ENCODE assay signal across 8 cellular contexts in the genomic region with DNA sequence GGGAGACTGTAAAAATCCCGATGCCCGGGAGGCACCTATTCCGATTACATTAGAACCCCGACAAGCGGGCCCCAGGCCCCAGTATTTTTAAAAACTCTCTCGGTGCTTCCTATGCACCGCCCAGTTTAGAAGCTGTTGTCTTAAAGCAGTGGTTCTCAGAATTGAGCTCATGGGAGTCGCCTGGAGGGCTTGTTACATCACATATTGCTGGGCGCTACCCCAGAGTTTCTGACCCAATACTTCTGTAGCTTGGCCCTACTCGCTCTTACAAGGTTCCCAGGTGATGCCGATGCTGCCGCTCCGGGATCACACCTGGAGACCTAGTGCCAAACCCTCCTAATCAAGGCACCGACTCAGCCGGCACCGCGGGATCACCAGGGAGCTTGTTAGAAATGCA. TPM values are rescaled to one million over a fixed set of nuclear protein-coding genes. Genes with fewer than 3 reads are reported as not detected.
DNase-seq lines count a peak whose midpoint lies in the region; ATAC-seq and TF ChIP-seq lines count a peak whose summit lies in the region.

No MANE protein-coding gene starts in this region.

- H2BK12ac ChIP-seq in trophoblast cell (ENCODE audit: low read length) = no peak overlapping the region

- no peak overlapping the region for H3K4ac ChIP-seq in trophoblast cell (ENCODE audit: low read depth, low read length)

- H2AFZ ChIP-seq in trophoblast cell (ENCODE audit: insufficient read depth, low read length, poor library complexity) = no peak overlapping the region

- H3K79me1 ChIP-seq in trophoblast cell (ENCODE audit: low read length) = peaks cover 7% of the 10 kb centered on the region

- no peak overlapping the region for H3K9ac ChIP-seq in HUES64 (ENCODE audit: low read depth, low read length)
- no peak overlapping the region for H3K9ac ChIP-seq in trophoblast cell (ENCODE audit: low read length)

- no peak overlapping the region for H3K23ac ChIP-seq in trophoblast cell (ENCODE audit: low read length)

- H3K9me3 ChIP-seq in BE2C = no peaks in the 10 kb centered on the region
- peaks cover 25% of the 10 kb centered on the region for H3K9me3 ChIP-seq in HUES64 (ENCODE audit: insufficient read depth, low read depth, low read length)
- H3K9me3 ChIP-seq in trophoblast cell (ENCODE audit: insufficient read depth, low read depth, low read length) = peaks cover 15% of the 10 kb centered on the region

- H3K9me3 Mint-ChIP-seq in endothelial cell (ENCODE audit: unreplicated experiment) = peaks cover 9% of the 10 kb centered on the region

- H4K91ac ChIP-seq in trophoblast cell (ENCODE audit: low read depth, low read length) = no peak overlapping the region

- H3K27me3 ChIP-seq in BE2C (no peaks in the 10 kb centered on the region), HUES64 (ENCODE audit: insufficient read depth, low read length) (peaks cover 45% of the 10 kb centered on the region), trophoblast cell (ENCODE audit: insufficient read depth, low read length) (peaks cover 6% of the 10 kb centered on the region)

- peak overlapping the region; percentile 73 for H3K4me2 ChIP-seq in trophoblast cell (ENCODE audit: low read length)

- no peak overlapping the region for H3K18ac ChIP-seq in trophoblast cell (ENCODE audit: low read length)

- no peak for TF ChIP-seq CTCF in BE2C (IDR thresholded peaks at IDR 0.05; ENCODE audit: low read depth, low read length)
- peak; percentile 40 for TF ChIP-seq CTCF in endothelial cell (IDR thresholded peaks at IDR 0.05; ENCODE audit: unreplicated experiment)

- H3K4me1 ChIP-seq in BE2C (peaks cover 29% of the 10 kb centered on the region), HUES64 (ENCODE audit: insufficient read depth, low read length) (peaks cover 13% of the 10 kb centered on the region), trophoblast cell (ENCODE audit: control insufficient read depth in 1 of 2, insufficient read depth in 2 of 2, low read length in 2 of 2) (peaks cover 17 to 19% of the 10 kb centered on the region in 2 experiments)

- H3K27ac ChIP-seq in HUES64 (ENCODE audit: low read depth, low read length) = no peak overlapping the region
- no peak overlapping the region for H3K27ac ChIP-seq in trophoblast cell (ENCODE audit: low read depth, low read length)

- no peaks in the 10 kb centered on the region for H3K79me2 ChIP-seq in trophoblast cell (ENCODE audit: control insufficient read depth, insufficient read depth, low read length, poor library complexity)

- no peak overlapping the region for H2BK5ac ChIP-seq in trophoblast cell (ENCODE audit: low read depth, low read length, poor library complexity)

- H3K27ac Mint-ChIP-seq in endothelial cell (ENCODE audit: unreplicated experiment) = no peak overlapping the region

- peaks cover 15% of the 10 kb centered on the region for H3K27me3 Mint-ChIP-seq in endothelial cell (ENCODE audit: unreplicated experiment)

- 19% methylated on average over 17 of the region's 17 CpGs for WGBS in HUES64
- WGBS in trophoblast cell (ENCODE audit: extremely low coverage, insufficient coverage, insufficient read length) = no CpG with 5 or more reads among the region's 17 CpGs

- H3K4me3 ChIP-seq in BE2C (ENCODE audit: low read depth, low read length) (peak overlapping the region; percentile 54), HUES64 (ENCODE audit: low read length) (peak overlapping the region; percentile 52), trophoblast cell (ENCODE audit: low read depth, low read length) (no peak overlapping the region)

- no peak overlapping the region for H3K14ac ChIP-seq in trophoblast cell (ENCODE audit: low read length)

- DNase-seq in BE2C (no peak), endothelial cell (ENCODE audit: low spot score) (no peak), trophoblast cell (no peak), pons (ENCODE audit: low spot score) (no peak), COLO668 (lab: John Stamatoyannopoulos, UW; ENCODE audit: unreplicated experiment) (no peak)
- no peak for DNase-seq in activated CD4-positive, alpha-beta T cell treated with anti-CD3 and anti-CD28 coated beads, Interleukin-2, amount 50 U/mL, for 1 hour

- peak; percentile 25 for ATAC-seq in GM21390 (IDR thresholded peaks at IDR 0.05; ENCODE audit: unreplicated experiment)

- no peak overlapping the region for H3K4me3 Mint-ChIP-seq in endothelial cell (ENCODE audit: unreplicated experiment)

- peaks cover 33% of the 10 kb centered on the region for H3K4me1 Mint-ChIP-seq in endothelial cell (ENCODE audit: unreplicated experiment)

- no peak overlapping the region for H4K8ac ChIP-seq in trophoblast cell (ENCODE audit: low read depth, low read length)

- H2AK5ac ChIP-seq in trophoblast cell (ENCODE audit: low read length) = no peak overlapping the region

- no peak overlapping the region for H2BK120ac ChIP-seq in trophoblast cell (ENCODE audit: insufficient read depth, low read length, poor library complexity)

- no peak overlapping the region for H4K12ac ChIP-seq in trophoblast cell (ENCODE audit: low read depth, low read length)

- no peaks in the 10 kb centered on the region for H3K36me3 ChIP-seq in BE2C
- no peaks in the 10 kb centered on the region for H3K36me3 ChIP-seq in HUES64 (ENCODE audit: insufficient read depth, low read length)
- H3K36me3 ChIP-seq in trophoblast cell (ENCODE audit: control insufficient read depth in 1 of 2, insufficient read depth in 2 of 2, low read length in 2 of 2) = no peaks in the 10 kb centered on the region

- H3K36me3 Mint-ChIP-seq in endothelial cell (ENCODE audit: low read depth, unreplicated experiment) = peaks cover 18% of the 10 kb centered on the region

RNA-seq across cellular contexts. Expression of a gene that starts 35.2 kb away (rescaled TPM):
- not detected for polyA plus RNA-seq in BE2C (2012; ENCODE audit: insufficient read depth, insufficient read length, low read depth)
- polyA plus RNA-seq in HUES64 (2013, experiment 1 of 2) = not detected
- not detected for polyA plus RNA-seq in HUES64 (2013, experiment 2 of 2)
- total RNA-seq in endothelial cell (ENCODE audit: unreplicated experiment) = not detected
- polyA plus RNA-seq in trophoblast cell (2013) = 0.01 TPM in 2 replicates

RNA-seq across cellular contexts. Expression of a gene that starts 53.6 kb away (rescaled TPM):
- polyA plus RNA-seq in BE2C (2012; ENCODE audit: insufficient read depth, insufficient read length, low read depth) = not detected
- polyA plus RNA-seq in HUES64 (2013, experiment 1 of 2) = 0.15 TPM
- 0.13 TPM for polyA plus RNA-seq in HUES64 (2013, experiment 2 of 2)
- not detected for total RNA-seq in endothelial cell (ENCODE audit: unreplicated experiment)
- polyA plus RNA-seq in trophoblast cell (2013) = 2.4 and 2.6 TPM in 2 replicates
